Comparison of ENCODE assay signal across 27 cellular contexts in the genomic region with DNA sequence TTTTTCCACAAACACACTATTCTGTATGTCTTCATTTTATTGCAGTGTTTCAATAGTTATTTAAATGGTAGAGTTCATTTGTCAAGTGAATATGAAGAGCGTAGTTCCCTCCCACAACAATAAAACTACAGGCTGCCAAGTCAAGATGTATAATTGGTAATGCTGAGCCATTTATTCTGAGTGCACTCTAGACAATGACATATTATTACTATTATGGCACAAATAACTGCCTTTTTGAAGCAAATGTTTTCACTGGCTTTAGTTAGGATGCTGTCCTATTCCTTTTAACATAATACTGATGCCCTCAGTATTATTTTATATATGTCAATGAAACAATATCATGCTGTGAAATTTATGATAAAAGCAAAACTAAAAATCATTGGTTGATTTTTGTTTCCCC.
"Had no signal": no experiment of that assay in that cellular context is flagged by ENCODE, and none has a peak within 500 bp of the region (broad histone marks: within the 10 kb centered on the region; RNA-seq: fewer than 3 reads in every experiment).

No MANE protein-coding gene starts in this region.

- H3K36me3 Mint-ChIP-seq: activated CD4-positive, alpha-beta memory T cell treated with anti-CD3 and anti-CD28 coated beads for 36 hours; activated CD8-positive, alpha-beta memory T cell treated with anti-CD3 and anti-CD28 coated beads, Interleukin-2, amount 10 ng/mL, durations not matched to agents 7 days and 5 days; activated naive CD4-positive, alpha-beta T cell treated with anti-CD3 and anti-CD28 coated beads, Interleukin-2, amount 10 ng/mL, durations not matched to agents 7 days and 5 days; activated naive CD4-positive, alpha-beta T cell treated with anti-CD3 and anti-CD28 coated beads, Interleukin-2, amount 50 U/mL, for 72 hours; activated naive CD8-positive, alpha-beta T cell treated with anti-CD3 and anti-CD28 coated beads, Interleukin-2, amount 10 ng/mL, durations not matched to agents 7 days and 5 days; brain had no signal

- H3K4me1 Mint-ChIP-seq: activated B cell treated with CpG ODN at 0.5 μM for 24 hours; activated CD4-positive, alpha-beta T cell treated with anti-CD3 and anti-CD28 coated beads, Interleukin-2, amount 10 ng/mL, durations not matched to agents 24 days and 14 days; activated CD8-positive, alpha-beta memory T cell treated with anti-CD3 and anti-CD28 coated beads, Interleukin-2, amount 10 ng/mL, durations not matched to agents 7 days and 5 days; activated naive CD4-positive, alpha-beta T cell treated with anti-CD3 and anti-CD28 coated beads, Interleukin-2, amount 10 ng/mL, durations not matched to agents 7 days and 5 days; activated naive CD8-positive, alpha-beta T cell treated with anti-CD3 and anti-CD28 coated beads, Interleukin-2, amount 10 ng/mL, durations not matched to agents 7 days and 5 days; endodermal cell; T-helper 17 cell had no signal

- H3K27me3 Mint-ChIP-seq: activated B cell treated with CpG ODN at 0.5 μM for 24 hours; activated CD4-positive, alpha-beta memory T cell treated with anti-CD3 and anti-CD28 coated beads for 36 hours; activated CD4-positive, alpha-beta T cell treated with anti-CD3 and anti-CD28 coated beads, Interleukin-2, amount 10 ng/mL, durations not matched to agents 24 days and 14 days; activated CD8-positive, alpha-beta memory T cell treated with anti-CD3 and anti-CD28 coated beads, Interleukin-2, amount 10 ng/mL, durations not matched to agents 7 days and 5 days; activated naive CD4-positive, alpha-beta T cell treated with anti-CD3 and anti-CD28 coated beads, Interleukin-2, amount 10 ng/mL, durations not matched to agents 7 days and 5 days; activated naive CD8-positive, alpha-beta T cell treated with anti-CD3 and anti-CD28 coated beads, Interleukin-2, amount 10 ng/mL, durations not matched to agents 7 days and 5 days; brain; T-helper 17 cell had no signal

- H3K4me3 Mint-ChIP-seq: activated B cell treated with CpG ODN at 0.5 μM for 24 hours; activated CD4-positive, alpha-beta memory T cell treated with anti-CD3 and anti-CD28 coated beads for 36 hours; activated CD4-positive, alpha-beta T cell treated with anti-CD3 and anti-CD28 coated beads, Interleukin-2, amount 10 ng/mL, durations not matched to agents 24 days and 14 days; activated CD8-positive, alpha-beta memory T cell treated with anti-CD3 and anti-CD28 coated beads, Interleukin-2, amount 10 ng/mL, durations not matched to agents 7 days and 5 days; activated CD8-positive, alpha-beta T cell treated with anti-CD3 and anti-CD28 coated beads, Interleukin-2, amount 10 ng/mL, durations not matched to agents 7 days and 5 days; activated naive CD4-positive, alpha-beta T cell treated with anti-CD3 and anti-CD28 coated beads, Interleukin-2, amount 10 ng/mL, durations not matched to agents 7 days and 5 days; activated naive CD8-positive, alpha-beta T cell treated with anti-CD3 and anti-CD28 coated beads, Interleukin-2, amount 10 ng/mL, durations not matched to agents 7 days and 5 days; activated T-helper 1 cell treated with anti-CD3 and anti-CD28 coated beads, Interleukin-12 subunit alpha, Interleukin-12 subunit beta, Interleukin-2, Interleukin-4 antibody, amounts not matched to agents 30 ng/mL and 10 ng/mL and 1 ng/mL, durations not matched to agents 14 hours and 24 hours and 36 hours; brain; endodermal cell; T-helper 17 cell; T-helper 2 cell treated with Interferon-gamma antibody and Interleukin-4, amounts not matched to agents 5 μg/mL and 100 μg/mL, for 36 hours had no signal

- H3K27ac Mint-ChIP-seq: activated B cell treated with CpG ODN at 0.5 μM for 24 hours; activated CD4-positive, alpha-beta memory T cell treated with anti-CD3 and anti-CD28 coated beads for 36 hours; activated CD4-positive, alpha-beta T cell treated with anti-CD3 and anti-CD28 coated beads, Interleukin-2, amount 10 ng/mL, durations not matched to agents 24 days and 14 days; activated CD8-positive, alpha-beta memory T cell treated with anti-CD3 and anti-CD28 coated beads, Interleukin-2, amount 10 ng/mL, durations not matched to agents 7 days and 5 days; activated CD8-positive, alpha-beta T cell treated with anti-CD3 and anti-CD28 coated beads, Interleukin-2, amount 10 ng/mL, durations not matched to agents 7 days and 5 days; activated naive CD4-positive, alpha-beta T cell treated with anti-CD3 and anti-CD28 coated beads, Interleukin-2, amount 10 ng/mL, durations not matched to agents 7 days and 5 days; activated naive CD4-positive, alpha-beta T cell treated with anti-CD3 and anti-CD28 coated beads, Interleukin-2, amount 50 U/mL, for 72 hours; activated naive CD8-positive, alpha-beta T cell treated with anti-CD3 and anti-CD28 coated beads, Interleukin-2, amount 10 ng/mL, durations not matched to agents 7 days and 5 days; activated T-helper 1 cell treated with anti-CD3 and anti-CD28 coated beads, Interleukin-12 subunit alpha, Interleukin-12 subunit beta, Interleukin-2, Interleukin-4 antibody, amounts not matched to agents 30 ng/mL and 10 ng/mL and 1 ng/mL, durations not matched to agents 14 hours and 24 hours and 36 hours; activated T-helper 2 cell treated with anti-CD3 and anti-CD28 coated beads, Interferon-gamma antibody, Interleukin-2, Interleukin-4, amounts not matched to agents 10 μg/mL and 5 μg/mL and 100 μg/mL, durations not matched to agents 14 hours and 24 hours and 36 hours; brain; endodermal cell; T-helper 17 cell; T-helper 2 cell treated with Interferon-gamma antibody and Interleukin-4, amounts not matched to agents 5 μg/mL and 100 μg/mL, for 36 hours had no signal

- H3K9me3 Mint-ChIP-seq: activated CD4-positive, alpha-beta memory T cell treated with anti-CD3 and anti-CD28 coated beads for 36 hours; activated CD4-positive, alpha-beta T cell treated with anti-CD3 and anti-CD28 coated beads, Interleukin-2, amount 10 ng/mL, durations not matched to agents 24 days and 14 days; activated naive CD8-positive, alpha-beta T cell treated with anti-CD3 and anti-CD28 coated beads, Interleukin-2, amount 10 ng/mL, durations not matched to agents 7 days and 5 days; activated T-helper 1 cell treated with anti-CD3 and anti-CD28 coated beads, Interleukin-12 subunit alpha, Interleukin-12 subunit beta, Interleukin-2, Interleukin-4 antibody, amounts not matched to agents 30 ng/mL and 10 ng/mL and 1 ng/mL, durations not matched to agents 14 hours and 24 hours and 36 hours; brain; endodermal cell had no signal

- DNase-seq: activated B cell treated with CpG ODN at 0.5 μM for 24 hours; activated CD4-positive, alpha-beta memory T cell treated with anti-CD3 and anti-CD28 coated beads for 36 hours; activated CD4-positive, alpha-beta T cell treated with anti-CD3 and anti-CD28 coated beads, Interleukin-2, amount 10 ng/mL, durations not matched to agents 24 days and 14 days; activated CD8-positive, alpha-beta memory T cell treated with anti-CD3 and anti-CD28 coated beads, Interleukin-2, amount 10 ng/mL, durations not matched to agents 7 days and 5 days; activated CD8-positive, alpha-beta memory T cell treated with anti-CD3 and anti-CD28 coated beads, Interleukin-2, amount 50 U/mL, for 4 hours; activated CD8-positive, alpha-beta T cell treated with anti-CD3 and anti-CD28 coated beads, Interleukin-2, amount 10 ng/mL, durations not matched to agents 7 days and 5 days; activated effector memory CD4-positive, alpha-beta T cell treated with anti-CD3 and anti-CD28 coated beads, Interleukin-2, amount 50 U/mL, for 16 hours; activated naive CD4-positive, alpha-beta T cell treated with anti-CD3 and anti-CD28 coated beads, Interleukin-2, amount 10 ng/mL, durations not matched to agents 7 days and 5 days; activated naive CD8-positive, alpha-beta T cell treated with anti-CD3 and anti-CD28 coated beads, Interleukin-2, amount 10 ng/mL, durations not matched to agents 7 days and 5 days; activated T-cell treated with anti-CD3 and anti-CD28 coated beads, Interleukin-2, amount 50 U/mL, for 1 hour; activated T-cell treated with anti-CD3 and anti-CD28 coated beads, Interleukin-2, amount 50 U/mL, for 48 hours; central memory CD4-positive, alpha-beta T cell; cerebellar nuclear complex; colonic mucosa; effector memory CD4-positive, alpha-beta T cell; endodermal cell; foreskin fibroblast; glutamatergic neuron; heart left ventricle; T-helper 17 cell; T1000; WERI-Rb-1 had no signal
